ENCODE assay signal across 3 cellular contexts in the genomic region with DNA sequence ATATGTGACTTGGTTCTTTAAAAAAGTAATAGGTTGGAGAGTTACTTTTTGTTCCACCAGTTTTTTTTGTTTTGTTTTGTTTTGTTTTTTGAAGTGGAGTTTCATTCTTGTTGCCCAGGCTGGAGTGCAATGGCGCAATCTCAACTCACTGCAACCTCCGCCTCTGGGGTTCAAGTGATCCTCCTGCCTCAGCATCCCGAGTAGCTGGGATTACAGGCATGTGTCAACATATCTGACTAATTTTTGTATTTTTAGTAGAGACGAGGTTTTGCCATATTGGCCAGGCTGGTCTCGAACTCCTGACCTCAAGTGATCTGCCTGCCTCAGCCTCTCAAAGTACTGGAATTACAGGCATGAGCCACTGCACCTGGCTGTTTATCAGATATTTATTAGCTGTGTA. TPM values are rescaled to one million over a fixed set of nuclear protein-coding genes. Genes with fewer than 3 reads are reported as not detected.
"Had no signal": no experiment of that assay in that cellular context is flagged by ENCODE, and none has a peak within 500 bp of the region (broad histone marks: within the 10 kb centered on the region; RNA-seq: fewer than 3 reads in every experiment).

No MANE protein-coding gene starts in this region.

RNA-seq across cellular contexts. Expression of gene MEGF10, which starts 6.3 kb away (rescaled TPM):
- total RNA-seq: PC-9 had no signal
- polyA plus RNA-seq: IgD-negative memory B cell, K562 had no signal
